ENCODE assay signal across 16 cellular contexts in genomic region chr15:83733206-83733605, GRCh38.
A peak's percentile ranks its signal among the peaks of the same experiment; 100 is the strongest.
DNase-seq lines count a peak whose midpoint lies in the region; ATAC-seq, FAIRE-seq and TF ChIP-seq lines count a peak whose summit lies in the region.
"Had no signal": no experiment of that assay in that cellular context is flagged by ENCODE, and none has a peak within 500 bp of the region (broad histone marks: within the 10 kb centered on the region; RNA-seq: fewer than 3 reads in every experiment).

No MANE protein-coding gene starts in this region.

- no peaks in the 10 kb centered on the region for H3K27me3 Mint-ChIP-seq in astrocyte (ENCODE audit: low read depth, unreplicated experiment)

- DNase-seq in 8988T, result peak; percentile 4
- peak; percentile 65 for DNase-seq in HT-29 (ENCODE audit: low spot score)
- DNase-seq in astrocyte (ENCODE audit: low read depth), result peak; percentile 92
- peak; percentile 65 for DNase-seq in iPS-NIHi7 (ENCODE audit: extremely low spot score)
- no peak for DNase-seq in COR-L47 (lab: John Stamatoyannopoulos, UW)
- no peak for DNase-seq in Ammon's horn (ENCODE audit: low spot score)
- DNase-seq: activated naive CD8-positive, alpha-beta T cell treated with anti-CD3 and anti-CD28 coated beads, Interleukin-2, amount 10 ng/mL, durations not matched to agents 7 days and 5 days; DMS53; heart right ventricle; Kasumi-1; NCI-H2171; retina; T1000 had no signal

- H3K4me2 ChIP-seq in astrocyte (ENCODE audit: low read length), result peak overlapping the region; percentile 73

- FAIRE-seq in astrocyte (lab: Jason Lieb, UNC), result peak; percentile 99
- FAIRE-seq: A204.1 had no signal

- peaks cover 17% of the 10 kb centered on the region for H3K27me3 ChIP-seq in astrocyte (ENCODE audit: insufficient read depth, low read length)
- H3K27me3 ChIP-seq: heart right ventricle had no signal

- H3K27ac ChIP-seq in astrocyte (ENCODE audit: low read depth, low read length), result peak overlapping the region; percentile 50
- H3K27ac ChIP-seq: heart right ventricle had no signal

- H4K20me1 ChIP-seq in astrocyte (ENCODE audit: insufficient read depth, low read length), result no peaks in the 10 kb centered on the region

- no peaks in the 10 kb centered on the region for H3K79me2 ChIP-seq in astrocyte (ENCODE audit: insufficient read depth, low read length)

- no peaks in the 10 kb centered on the region for H3K36me3 ChIP-seq in astrocyte (ENCODE audit: insufficient read depth, low read length)
- H3K36me3 ChIP-seq: heart right ventricle had no signal

- peak overlapping the region; percentile 20 for H3K9ac ChIP-seq in astrocyte (ENCODE audit: low read length)

- TF ChIP-seq CTCF in astrocyte (IDR thresholded peaks at IDR 0.05; ENCODE audit: insufficient read depth, low read depth, low read length), result no peak

- H2AFZ ChIP-seq in astrocyte (ENCODE audit: low read depth, low read length), result no peak overlapping the region

- no peak for ATAC-seq in HG03457 (IDR thresholded peaks at IDR 0.05; ENCODE audit: unreplicated experiment)
- no peak for ATAC-seq in HG02588 (IDR thresholded peaks at IDR 0.05; ENCODE audit: unreplicated experiment)
- ATAC-seq: heart right ventricle had no signal

- no peak overlapping the region for H3K4me3 ChIP-seq in astrocyte (ENCODE audit: insufficient read depth, low read depth, low read length)
- H3K4me3 ChIP-seq: heart right ventricle had no signal

- no peaks in the 10 kb centered on the region for H3K36me3 Mint-ChIP-seq in astrocyte (ENCODE audit: low read depth, unreplicated experiment)
- H3K36me3 Mint-ChIP-seq: activated naive CD8-positive, alpha-beta T cell treated with anti-CD3 and anti-CD28 coated beads, Interleukin-2, amount 10 ng/mL, durations not matched to agents 7 days and 5 days had no signal

- H3K27ac Mint-ChIP-seq in astrocyte (ENCODE audit: unreplicated experiment), result peak overlapping the region; percentile 93
- H3K27ac Mint-ChIP-seq: activated naive CD8-positive, alpha-beta T cell treated with anti-CD3 and anti-CD28 coated beads, Interleukin-2, amount 10 ng/mL, durations not matched to agents 7 days and 5 days had no signal

- H3K4me3 Mint-ChIP-seq in astrocyte (ENCODE audit: unreplicated experiment), result no peak overlapping the region
- H3K4me3 Mint-ChIP-seq: activated naive CD8-positive, alpha-beta T cell treated with anti-CD3 and anti-CD28 coated beads, Interleukin-2, amount 10 ng/mL, durations not matched to agents 7 days and 5 days had no signal

- H3K4me1 ChIP-seq in astrocyte (ENCODE audit: insufficient read depth, low read length), result peaks cover 17% of the 10 kb centered on the region

- no peaks in the 10 kb centered on the region for H3K9me3 Mint-ChIP-seq in astrocyte (ENCODE audit: unreplicated experiment)
- H3K9me3 Mint-ChIP-seq: activated naive CD8-positive, alpha-beta T cell treated with anti-CD3 and anti-CD28 coated beads, Interleukin-2, amount 10 ng/mL, durations not matched to agents 7 days and 5 days had no signal

- H3K9me3 ChIP-seq in astrocyte (ENCODE audit: insufficient read depth, low read depth, low read length), result no peaks in the 10 kb centered on the region

- peaks cover 32% of the 10 kb centered on the region for H3K4me1 Mint-ChIP-seq in astrocyte (ENCODE audit: low read depth, unreplicated experiment)
- H3K4me1 Mint-ChIP-seq: activated naive CD8-positive, alpha-beta T cell treated with anti-CD3 and anti-CD28 coated beads, Interleukin-2, amount 10 ng/mL, durations not matched to agents 7 days and 5 days had no signal

Comparison
In these comparisons a context has a peak if more than half of its experiments do, and no peak if none do; other contexts are left out.
1. DNase-seq: peak in 8988T (single experiment), HT-29 (single experiment), astrocyte (single experiment) and iPS-NIHi7 (single experiment); none in COR-L47 (single experiment) and Ammon's horn (single experiment).